In genomic region chr18:26524002-26524401, GRCh38 we compare ENCODE assay signal across 39 cellular contexts.
"Had no signal": no experiment of that assay in that cellular context is flagged by ENCODE, and none has a peak within 500 bp of the region (broad histone marks: within the 10 kb centered on the region; RNA-seq: fewer than 3 reads in every experiment).

No MANE protein-coding gene starts in this region.

- H3K4me1 Mint-ChIP-seq: activated CD4-positive, alpha-beta memory T cell treated with anti-CD3 and anti-CD28 coated beads, Interleukin-2, amount 10 ng/mL, durations not matched to agents 7 days and 5 days; activated CD4-positive, alpha-beta T cell treated with anti-CD3 and anti-CD28 coated beads for 36 hours; activated CD4-positive, alpha-beta T cell treated with anti-CD3 and anti-CD28 coated beads, Interleukin-2, amount 10 ng/mL, durations not matched to agents 7 days and 5 days; activated CD8-positive, alpha-beta memory T cell treated with anti-CD3 and anti-CD28 coated beads, Interleukin-2, amount 10 ng/mL, durations not matched to agents 7 days and 5 days; activated naive CD8-positive, alpha-beta T cell treated with anti-CD3 and anti-CD28 coated beads for 36 hours had no signal

- DNase-seq: activated CD4-positive, alpha-beta memory T cell treated with anti-CD3 and anti-CD28 coated beads, Interleukin-2, amount 10 ng/mL, durations not matched to agents 7 days and 5 days; activated CD4-positive, alpha-beta T cell treated with anti-CD3 and anti-CD28 coated beads for 1 hour; activated CD4-positive, alpha-beta T cell treated with anti-CD3 and anti-CD28 coated beads for 36 hours; activated CD4-positive, alpha-beta T cell treated with anti-CD3 and anti-CD28 coated beads for 48 hours; activated CD4-positive, alpha-beta T cell treated with anti-CD3 and anti-CD28 coated beads, Interleukin-2, amount 10 ng/mL, durations not matched to agents 7 days and 5 days; activated CD4-positive, alpha-beta T cell treated with anti-CD3 and anti-CD28 coated beads, Interleukin-2, amount 50 U/mL, for 48 hours; activated CD4-positive, CD25-positive, alpha-beta regulatory T cell; activated CD8-positive, alpha-beta memory T cell treated with anti-CD3 and anti-CD28 coated beads for 24 hours; activated CD8-positive, alpha-beta memory T cell treated with anti-CD3 and anti-CD28 coated beads, Interleukin-2, amount 10 ng/mL, durations not matched to agents 7 days and 5 days; activated CD8-positive, alpha-beta memory T cell treated with anti-CD3 and anti-CD28 coated beads, Interleukin-2, amount 50 U/mL, for 48 hours; activated CD8-positive, alpha-beta T cell treated with anti-CD3 and anti-CD28 coated beads, Interleukin-2, amount 10 ng/mL, durations not matched to agents 7 days and 5 days; activated effector memory CD4-positive, alpha-beta T cell treated with anti-CD3 and anti-CD28 coated beads, Interleukin-2, amount 50 U/mL, for 16 hours; activated gamma-delta T cell treated with Interleukin-2 at 50 U/mL for 16 hours; activated naive CD4-positive, alpha-beta T cell; activated naive CD4-positive, alpha-beta T cell treated with anti-CD3 and anti-CD28 coated beads for 36 hours; activated naive CD4-positive, alpha-beta T cell treated with anti-CD3 and anti-CD28 coated beads, Interleukin-2, amount 50 U/mL, for 16 hours; activated naive CD8-positive, alpha-beta T cell treated with anti-CD3 and anti-CD28 coated beads for 36 hours; activated T-cell treated with anti-CD3 and anti-CD28 coated beads, Interleukin-2, amount 50 U/mL, for 4 hours; activated T-cell treated with anti-CD3 and anti-CD28 coated beads, Interleukin-2, amount 50 U/mL, for 72 hours; adrenal gland; amniotic stem cell; aorta; body of pancreas; caudate nucleus; cerebellar nuclear complex; T-helper 1 cell; T-helper 2 cell; T-helper 9 cell had no signal

- FAIRE-seq: astrocyte, bronchial epithelial cell, TTC549 had no signal

- H3K4me3 Mint-ChIP-seq: activated CD4-positive, alpha-beta memory T cell treated with anti-CD3 and anti-CD28 coated beads, Interleukin-2, amount 10 ng/mL, durations not matched to agents 7 days and 5 days; activated CD4-positive, alpha-beta T cell treated with anti-CD3 and anti-CD28 coated beads for 36 hours; activated CD4-positive, alpha-beta T cell treated with anti-CD3 and anti-CD28 coated beads, Interleukin-2, amount 10 ng/mL, durations not matched to agents 7 days and 5 days; activated CD8-positive, alpha-beta memory T cell treated with anti-CD3 and anti-CD28 coated beads, Interleukin-2, amount 10 ng/mL, durations not matched to agents 7 days and 5 days; activated CD8-positive, alpha-beta T cell treated with anti-CD3 and anti-CD28 coated beads, Interleukin-2, amount 10 ng/mL, durations not matched to agents 7 days and 5 days; activated naive CD4-positive, alpha-beta T cell treated with anti-CD3 and anti-CD28 coated beads for 36 hours; activated naive CD8-positive, alpha-beta T cell treated with anti-CD3 and anti-CD28 coated beads for 36 hours; activated T-cell treated with anti-CD3 and anti-CD28 coated beads, Interleukin-2, amount 50 U/mL, for 4 hours; activated T-cell treated with anti-CD3 and anti-CD28 coated beads, Interleukin-2, amount 50 U/mL, for 72 hours; activated T-helper 1 cell treated with anti-CD3 and anti-CD28 coated beads, Interleukin-12 subunit alpha, Interleukin-12 subunit beta, Interleukin-2, Interleukin-4 antibody, amounts not matched to agents 30 ng/mL and 10 ng/mL and 1 ng/mL, durations not matched to agents 14 hours and 24 hours and 36 hours; activated T-helper 17 cell treated with anti-CD3 and anti-CD28 coated beads, Interleukin-2, amount 50 U/mL, for 72 hours; central memory CD8-positive, alpha-beta T cell; T-helper 1 cell treated with Interleukin-12 subunit alpha and Interleukin-12 subunit beta and Interleukin-4 antibody, amounts not matched to agents 30 μg/mL and 1 μg/mL, for 36 hours; T-helper 2 cell treated with Interferon-gamma antibody and Interleukin-4, amounts not matched to agents 5 μg/mL and 100 μg/mL, for 36 hours had no signal

- H3K27ac Mint-ChIP-seq: activated CD4-positive, alpha-beta memory T cell treated with anti-CD3 and anti-CD28 coated beads, Interleukin-2, amount 10 ng/mL, durations not matched to agents 7 days and 5 days; activated CD4-positive, alpha-beta T cell treated with anti-CD3 and anti-CD28 coated beads for 36 hours; activated CD4-positive, alpha-beta T cell treated with anti-CD3 and anti-CD28 coated beads, Interleukin-2, amount 10 ng/mL, durations not matched to agents 7 days and 5 days; activated CD8-positive, alpha-beta memory T cell treated with anti-CD3 and anti-CD28 coated beads, Interleukin-2, amount 10 ng/mL, durations not matched to agents 7 days and 5 days; activated CD8-positive, alpha-beta T cell treated with anti-CD3 and anti-CD28 coated beads, Interleukin-2, amount 10 ng/mL, durations not matched to agents 7 days and 5 days; activated naive CD4-positive, alpha-beta T cell treated with anti-CD3 and anti-CD28 coated beads for 36 hours; activated naive CD4-positive, alpha-beta T cell treated with anti-CD3 and anti-CD28 coated beads, Interleukin-2, amount 50 U/mL, for 72 hours; activated naive CD8-positive, alpha-beta T cell treated with anti-CD3 and anti-CD28 coated beads for 36 hours; activated T-cell treated with anti-CD3 and anti-CD28 coated beads, Interleukin-2, amount 50 U/mL, for 72 hours; activated T-helper 1 cell treated with anti-CD3 and anti-CD28 coated beads, Interleukin-12 subunit alpha, Interleukin-12 subunit beta, Interleukin-2, Interleukin-4 antibody, amounts not matched to agents 30 ng/mL and 10 ng/mL and 1 ng/mL, durations not matched to agents 14 hours and 24 hours and 36 hours; activated T-helper 17 cell treated with anti-CD3 and anti-CD28 coated beads, Interleukin-2, amount 50 U/mL, for 72 hours; T-helper 1 cell treated with Interleukin-12 subunit alpha and Interleukin-12 subunit beta and Interleukin-4 antibody, amounts not matched to agents 30 μg/mL and 1 μg/mL, for 36 hours; T-helper 2 cell treated with Interferon-gamma antibody and Interleukin-4, amounts not matched to agents 5 μg/mL and 100 μg/mL, for 36 hours had no signal

- H3K36me3 Mint-ChIP-seq: activated CD8-positive, alpha-beta memory T cell treated with anti-CD3 and anti-CD28 coated beads, Interleukin-2, amount 10 ng/mL, durations not matched to agents 7 days and 5 days; activated naive CD4-positive, alpha-beta T cell treated with anti-CD3 and anti-CD28 coated beads, Interleukin-2, amount 50 U/mL, for 72 hours; activated naive CD8-positive, alpha-beta T cell treated with anti-CD3 and anti-CD28 coated beads for 36 hours had no signal

- H3K9me3 ChIP-seq: adrenal gland, body of pancreas had no signal

- H3K27me3 Mint-ChIP-seq: activated CD4-positive, alpha-beta memory T cell treated with anti-CD3 and anti-CD28 coated beads, Interleukin-2, amount 10 ng/mL, durations not matched to agents 7 days and 5 days; activated CD4-positive, alpha-beta T cell treated with anti-CD3 and anti-CD28 coated beads for 36 hours; activated CD4-positive, alpha-beta T cell treated with anti-CD3 and anti-CD28 coated beads, Interleukin-2, amount 10 ng/mL, durations not matched to agents 7 days and 5 days; activated CD8-positive, alpha-beta memory T cell treated with anti-CD3 and anti-CD28 coated beads, Interleukin-2, amount 10 ng/mL, durations not matched to agents 7 days and 5 days; activated naive CD8-positive, alpha-beta T cell treated with anti-CD3 and anti-CD28 coated beads for 36 hours; activated T-helper 17 cell treated with anti-CD3 and anti-CD28 coated beads, Interleukin-2, amount 50 U/mL, for 72 hours; central memory CD8-positive, alpha-beta T cell had no signal

- H3K4me3 ChIP-seq: adrenal gland, body of pancreas, cardiac muscle cell had no signal

- H3K36me3 ChIP-seq: adrenal gland, cardiac muscle cell had no signal

- H3K27ac ChIP-seq: adrenal gland, body of pancreas, cardiac muscle cell, VCaP had no signal

- H3K27me3 ChIP-seq: adrenal gland, body of pancreas, cardiac muscle cell had no signal

- H3K9me3 Mint-ChIP-seq: activated CD4-positive, alpha-beta memory T cell treated with anti-CD3 and anti-CD28 coated beads, Interleukin-2, amount 10 ng/mL, durations not matched to agents 7 days and 5 days; activated CD4-positive, alpha-beta T cell treated with anti-CD3 and anti-CD28 coated beads, Interleukin-2, amount 10 ng/mL, durations not matched to agents 7 days and 5 days; activated naive CD4-positive, alpha-beta T cell treated with anti-CD3 and anti-CD28 coated beads for 36 hours; activated naive CD4-positive, alpha-beta T cell treated with anti-CD3 and anti-CD28 coated beads, Interleukin-2, amount 50 U/mL, for 72 hours; activated naive CD8-positive, alpha-beta T cell treated with anti-CD3 and anti-CD28 coated beads for 36 hours; activated T-cell treated with anti-CD3 and anti-CD28 coated beads, Interleukin-2, amount 50 U/mL, for 4 hours; activated T-cell treated with anti-CD3 and anti-CD28 coated beads, Interleukin-2, amount 50 U/mL, for 72 hours; activated T-helper 1 cell treated with anti-CD3 and anti-CD28 coated beads, Interleukin-12 subunit alpha, Interleukin-12 subunit beta, Interleukin-2, Interleukin-4 antibody, amounts not matched to agents 30 ng/mL and 10 ng/mL and 1 ng/mL, durations not matched to agents 14 hours and 24 hours and 36 hours; activated T-helper 17 cell treated with anti-CD3 and anti-CD28 coated beads, Interleukin-2, amount 50 U/mL, for 72 hours; central memory CD8-positive, alpha-beta T cell; T-helper 1 cell treated with Interleukin-12 subunit alpha and Interleukin-12 subunit beta and Interleukin-4 antibody, amounts not matched to agents 30 μg/mL and 1 μg/mL, for 36 hours; T-helper 2 cell treated with Interferon-gamma antibody and Interleukin-4, amounts not matched to agents 5 μg/mL and 100 μg/mL, for 36 hours had no signal
